Comparison of ENCODE assay signal across 1 cellular context in the genomic region with DNA sequence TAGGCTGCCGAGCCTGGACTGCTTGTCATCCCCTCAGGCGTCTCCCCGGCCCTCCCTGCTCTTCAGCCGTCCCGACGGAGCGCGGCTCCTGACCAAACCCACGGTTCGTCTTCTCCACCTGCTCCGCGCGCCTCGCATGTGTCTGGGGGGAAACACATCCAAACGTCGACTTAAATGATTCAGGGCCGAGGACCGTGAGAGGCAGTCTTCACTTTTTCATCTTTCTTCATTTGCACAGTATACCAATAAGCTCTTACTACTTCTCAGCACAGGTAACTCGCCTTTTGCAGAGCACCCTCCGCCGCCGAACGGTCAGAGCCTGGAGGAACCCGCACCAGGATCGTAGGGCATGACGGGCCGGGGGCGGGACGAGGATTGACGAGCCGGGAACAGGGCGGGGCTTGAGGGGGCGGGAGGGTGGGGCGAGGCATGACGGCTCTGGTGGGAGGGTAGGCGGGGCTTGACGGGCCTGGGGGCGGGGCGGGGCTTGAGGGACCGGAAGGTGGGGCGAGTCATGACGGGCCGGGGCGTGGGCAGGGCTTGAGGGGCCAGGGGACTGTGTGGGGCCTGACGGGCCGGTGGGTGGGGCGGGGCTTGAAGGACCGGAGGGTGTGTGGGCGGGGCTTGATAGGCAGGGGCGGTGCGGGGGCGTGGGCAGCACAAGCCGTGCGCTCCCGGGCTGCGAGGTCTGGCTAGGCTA.
TF ChIP-seq lines count a peak whose summit lies in the region.

A gene with protein sequence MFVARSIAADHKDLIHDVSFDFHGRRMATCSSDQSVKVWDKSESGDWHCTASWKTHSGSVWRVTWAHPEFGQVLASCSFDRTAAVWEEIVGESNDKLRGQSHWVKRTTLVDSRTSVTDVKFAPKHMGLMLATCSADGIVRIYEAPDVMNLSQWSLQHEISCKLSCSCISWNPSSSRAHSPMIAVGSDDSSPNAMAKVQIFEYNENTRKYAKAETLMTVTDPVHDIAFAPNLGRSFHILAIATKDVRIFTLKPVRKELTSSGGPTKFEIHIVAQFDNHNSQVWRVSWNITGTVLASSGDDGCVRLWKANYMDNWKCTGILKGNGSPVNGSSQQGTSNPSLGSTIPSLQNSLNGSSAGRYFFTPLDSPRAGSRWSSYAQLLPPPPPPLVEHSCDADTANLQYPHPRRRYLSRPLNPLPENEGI (plus strand): TSS at position 657 of the 700 bp plus-strand sequence. CDS start 111 bp downstream, outside the sequence.

TF ChIP-seq in HepG2, 621 proteins besides CTCF, POLR2A, EP300 and RAD21 (continued from another document and continues in another):
- TF ChIP-seq ZNF660 (CRISPR knock-in tag; IDR thresholded peaks at IDR 0.05; ENCODE audit: borderline replicate concordance, low read depth) (no peak), MEF2D (CRISPR knock-in tag; IDR thresholded peaks at IDR 0.05) (no peak), AKAP8 (CRISPR knock-in tag; IDR thresholded peaks at IDR 0.05) (no peak), ZC3H13 (CRISPR knock-in tag; IDR thresholded peaks at IDR 0.05) (no peak), UBTF (CRISPR knock-in tag; IDR thresholded peaks at IDR 0.05) (peak; percentile 79), TSC22D2 (CRISPR knock-in tag; IDR thresholded peaks at IDR 0.05; ENCODE audit: borderline replicate concordance) (no peak), ZNF766 (CRISPR knock-in tag; IDR thresholded peaks at IDR 0.05; ENCODE audit: borderline replicate concordance) (no peak), FOXC1 (CRISPR knock-in tag; IDR thresholded peaks at IDR 0.05; ENCODE audit: borderline replicate concordance) (0 out of 2 replicates have a peak, but pooled peaks have one; percentile 43), ZBTB1 (CRISPR knock-in tag; IDR thresholded peaks at IDR 0.05; ENCODE audit: borderline replicate concordance) (no peak), MIER3 (CRISPR knock-in tag; IDR thresholded peaks at IDR 0.05; ENCODE audit: borderline replicate concordance) (0 out of 2 replicates have a peak, but pooled peaks have one; percentile 16), ZNF7 (CRISPR knock-in tag; IDR thresholded peaks at IDR 0.05) (no peak), ZFP36 (IDR thresholded peaks at IDR 0.05; ENCODE audit: borderline replicate concordance, low read depth, low read length, partially characterized antibody) (no peak), ZNF788 (CRISPR knock-in tag; IDR thresholded peaks at IDR 0.05; ENCODE audit: borderline replicate concordance) (no peak), ZNF556 (CRISPR knock-in tag; IDR thresholded peaks at IDR 0.05; ENCODE audit: borderline replicate concordance) (no peak), ZNF329 (CRISPR knock-in tag; IDR thresholded peaks at IDR 0.05; ENCODE audit: low read depth) (no peak), ZBTB20 (CRISPR knock-in tag; IDR thresholded peaks at IDR 0.05; ENCODE audit: borderline replicate concordance, low read depth) (peak; percentile 44; the same call in 1 of the 2 replicates), TRIM22 (IDR thresholded peaks at IDR 0.05) (no peak), NR2F2 (IDR thresholded peaks at IDR 0.05; ENCODE audit: borderline replicate concordance, low read depth) (0 out of 2 replicates have a peak, but pooled peaks have one; percentile 3), MLLT10 (CRISPR knock-in tag; IDR thresholded peaks at IDR 0.05) (no peak), TOE1 (CRISPR knock-in tag; IDR thresholded peaks at IDR 0.05) (no peak), ZNF263 (CRISPR knock-in tag; IDR thresholded peaks at IDR 0.05) (peak; percentile 3; the same call in 1 of the 2 replicates), ZSCAN9 (CRISPR knock-in tag; IDR thresholded peaks at IDR 0.05; ENCODE audit: borderline replicate concordance) (no peak), ATF6 (CRISPR knock-in tag; conservative IDR thresholded peaks at IDR 0.05) (no peak), ZNF335 (CRISPR knock-in tag; IDR thresholded peaks at IDR 0.05) (peak; percentile 31; the same call in 1 of the 2 replicates), MAFK (conservative IDR thresholded peaks at IDR 0.05 in 1 of 2, IDR thresholded peaks at IDR 0.05 in 1 of 2; ENCODE audit: low read length in 2 of 2) (no peak), KMT2A (CRISPR knock-in tag; IDR thresholded peaks at IDR 0.05) (0 out of 2 replicates have a peak, but pooled peaks have one; percentile 15), REL (CRISPR knock-in tag; conservative IDR thresholded peaks at IDR 0.05) (no peak), HMGA1 (CRISPR knock-in tag; conservative IDR thresholded peaks at IDR 0.05) (no peak), RNF2 (conservative IDR thresholded peaks at IDR 0.05; ENCODE audit: low read depth) (peak; percentile 77), ZSCAN30 (CRISPR knock-in tag; IDR thresholded peaks at IDR 0.05) (0 out of 2 replicates have a peak, but pooled peaks have one; percentile 4), SIN3A (IDR thresholded peaks at IDR 0.05; ENCODE audit: borderline replicate concordance, low read depth, low read length) (no peak; the same call in 1 of the 2 replicates), ERF (CRISPR knock-in tag; IDR thresholded peaks at IDR 0.05) (no peak; the same call in 1 of the 2 replicates), NFE2L1 (CRISPR knock-in tag; IDR thresholded peaks at IDR 0.05; ENCODE audit: borderline replicate concordance) (no peak), ARHGAP35 (CRISPR knock-in tag; IDR thresholded peaks at IDR 0.05; ENCODE audit: borderline replicate concordance) (0 out of 2 replicates have a peak, but pooled peaks have one; percentile 55), ZNF563 (CRISPR knock-in tag; IDR thresholded peaks at IDR 0.05) (peak; percentile 31; the same call in 1 of the 2 replicates), RBM22 (optimal IDR thresholded peaks at IDR 0.05; ENCODE audit: low read length) (no peak), ZNF549 (CRISPR knock-in tag; IDR thresholded peaks at IDR 0.05) (no peak), ZSCAN25 (CRISPR knock-in tag; IDR thresholded peaks at IDR 0.05) (peak; percentile 20; the same call in 1 of the 2 replicates), ZNF839 (CRISPR knock-in tag; IDR thresholded peaks at IDR 0.05; ENCODE audit: borderline replicate concordance) (no peak), SUZ12 (IDR thresholded peaks at IDR 0.05; ENCODE audit: low read depth, low read length) (no peak), SP1 (IDR thresholded peaks at IDR 0.05) (no peak), SP1 (CRISPR knock-in tag; IDR thresholded peaks at IDR 0.05) (0 out of 2 replicates have a peak, but pooled peaks have one; percentile 11), PHF8 (CRISPR knock-in tag; IDR thresholded peaks at IDR 0.05) (peak; percentile 56; the same call in 1 of the 2 replicates), ZNF33A (CRISPR knock-in tag; IDR thresholded peaks at IDR 0.05; ENCODE audit: borderline replicate concordance) (no peak), PHF20 (CRISPR knock-in tag; IDR thresholded peaks at IDR 0.05) (no peak), RAD51 (IDR thresholded peaks at IDR 0.05; ENCODE audit: borderline replicate concordance) (no peak)
- TF ChIP-seq, protein P1, sequence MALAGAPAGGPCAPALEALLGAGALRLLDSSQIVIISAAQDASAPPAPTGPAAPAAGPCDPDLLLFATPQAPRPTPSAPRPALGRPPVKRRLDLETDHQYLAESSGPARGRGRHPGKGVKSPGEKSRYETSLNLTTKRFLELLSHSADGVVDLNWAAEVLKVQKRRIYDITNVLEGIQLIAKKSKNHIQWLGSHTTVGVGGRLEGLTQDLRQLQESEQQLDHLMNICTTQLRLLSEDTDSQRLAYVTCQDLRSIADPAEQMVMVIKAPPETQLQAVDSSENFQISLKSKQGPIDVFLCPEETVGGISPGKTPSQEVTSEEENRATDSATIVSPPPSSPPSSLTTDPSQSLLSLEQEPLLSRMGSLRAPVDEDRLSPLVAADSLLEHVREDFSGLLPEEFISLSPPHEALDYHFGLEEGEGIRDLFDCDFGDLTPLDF (CRISPR knock-in tag; IDR thresholded peaks at IDR 0.05), result no peak
- TF ChIP-seq, protein P2, sequence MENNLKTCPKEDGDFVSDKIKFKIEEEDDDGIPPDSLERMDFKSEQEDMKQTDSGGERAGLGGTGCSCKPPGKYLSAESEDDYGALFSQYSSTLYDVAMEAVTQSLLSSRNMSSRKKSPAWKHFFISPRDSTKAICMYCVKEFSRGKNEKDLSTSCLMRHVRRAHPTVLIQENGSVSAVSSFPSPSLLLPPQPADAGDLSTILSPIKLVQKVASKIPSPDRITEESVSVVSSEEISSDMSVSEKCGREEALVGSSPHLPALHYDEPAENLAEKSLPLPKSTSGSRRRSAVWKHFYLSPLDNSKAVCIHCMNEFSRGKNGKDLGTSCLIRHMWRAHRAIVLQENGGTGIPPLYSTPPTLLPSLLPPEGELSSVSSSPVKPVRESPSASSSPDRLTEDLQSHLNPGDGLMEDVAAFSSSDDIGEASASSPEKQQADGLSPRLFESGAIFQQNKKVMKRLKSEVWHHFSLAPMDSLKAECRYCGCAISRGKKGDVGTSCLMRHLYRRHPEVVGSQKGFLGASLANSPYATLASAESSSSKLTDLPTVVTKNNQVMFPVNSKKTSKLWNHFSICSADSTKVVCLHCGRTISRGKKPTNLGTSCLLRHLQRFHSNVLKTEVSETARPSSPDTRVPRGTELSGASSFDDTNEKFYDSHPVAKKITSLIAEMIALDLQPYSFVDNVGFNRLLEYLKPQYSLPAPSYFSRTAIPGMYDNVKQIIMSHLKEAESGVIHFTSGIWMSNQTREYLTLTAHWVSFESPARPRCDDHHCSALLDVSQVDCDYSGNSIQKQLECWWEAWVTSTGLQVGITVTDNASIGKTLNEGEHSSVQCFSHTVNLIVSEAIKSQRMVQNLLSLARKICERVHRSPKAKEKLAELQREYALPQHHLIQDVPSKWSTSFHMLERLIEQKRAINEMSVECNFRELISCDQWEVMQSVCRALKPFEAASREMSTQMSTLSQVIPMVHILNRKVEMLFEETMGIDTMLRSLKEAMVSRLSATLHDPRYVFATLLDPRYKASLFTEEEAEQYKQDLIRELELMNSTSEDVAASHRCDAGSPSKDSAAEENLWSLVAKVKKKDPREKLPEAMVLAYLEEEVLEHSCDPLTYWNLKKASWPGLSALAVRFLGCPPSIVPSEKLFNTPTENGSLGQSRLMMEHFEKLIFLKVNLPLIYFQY (CRISPR knock-in tag; IDR thresholded peaks at IDR 0.05; ENCODE audit: borderline replicate concordance), result no peak
- TF ChIP-seq, protein P3, sequence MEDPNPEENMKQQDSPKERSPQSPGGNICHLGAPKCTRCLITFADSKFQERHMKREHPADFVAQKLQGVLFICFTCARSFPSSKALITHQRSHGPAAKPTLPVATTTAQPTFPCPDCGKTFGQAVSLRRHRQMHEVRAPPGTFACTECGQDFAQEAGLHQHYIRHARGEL (CRISPR knock-in tag; IDR thresholded peaks at IDR 0.05), result no peak
- TF ChIP-seq, protein P4, sequence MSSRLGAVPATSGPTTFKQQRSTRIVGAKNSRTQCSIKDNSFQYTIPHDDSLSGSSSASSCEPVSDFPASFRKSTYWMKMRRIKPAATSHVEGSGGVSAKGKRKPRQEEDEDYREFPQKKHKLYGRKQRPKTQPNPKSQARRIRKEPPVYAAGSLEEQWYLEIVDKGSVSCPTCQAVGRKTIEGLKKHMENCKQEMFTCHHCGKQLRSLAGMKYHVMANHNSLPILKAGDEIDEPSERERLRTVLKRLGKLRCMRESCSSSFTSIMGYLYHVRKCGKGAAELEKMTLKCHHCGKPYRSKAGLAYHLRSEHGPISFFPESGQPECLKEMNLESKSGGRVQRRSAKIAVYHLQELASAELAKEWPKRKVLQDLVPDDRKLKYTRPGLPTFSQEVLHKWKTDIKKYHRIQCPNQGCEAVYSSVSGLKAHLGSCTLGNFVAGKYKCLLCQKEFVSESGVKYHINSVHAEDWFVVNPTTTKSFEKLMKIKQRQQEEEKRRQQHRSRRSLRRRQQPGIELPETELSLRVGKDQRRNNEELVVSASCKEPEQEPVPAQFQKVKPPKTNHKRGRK (CRISPR knock-in tag; IDR thresholded peaks at IDR 0.05), result no peak
